In the genomic region with DNA sequence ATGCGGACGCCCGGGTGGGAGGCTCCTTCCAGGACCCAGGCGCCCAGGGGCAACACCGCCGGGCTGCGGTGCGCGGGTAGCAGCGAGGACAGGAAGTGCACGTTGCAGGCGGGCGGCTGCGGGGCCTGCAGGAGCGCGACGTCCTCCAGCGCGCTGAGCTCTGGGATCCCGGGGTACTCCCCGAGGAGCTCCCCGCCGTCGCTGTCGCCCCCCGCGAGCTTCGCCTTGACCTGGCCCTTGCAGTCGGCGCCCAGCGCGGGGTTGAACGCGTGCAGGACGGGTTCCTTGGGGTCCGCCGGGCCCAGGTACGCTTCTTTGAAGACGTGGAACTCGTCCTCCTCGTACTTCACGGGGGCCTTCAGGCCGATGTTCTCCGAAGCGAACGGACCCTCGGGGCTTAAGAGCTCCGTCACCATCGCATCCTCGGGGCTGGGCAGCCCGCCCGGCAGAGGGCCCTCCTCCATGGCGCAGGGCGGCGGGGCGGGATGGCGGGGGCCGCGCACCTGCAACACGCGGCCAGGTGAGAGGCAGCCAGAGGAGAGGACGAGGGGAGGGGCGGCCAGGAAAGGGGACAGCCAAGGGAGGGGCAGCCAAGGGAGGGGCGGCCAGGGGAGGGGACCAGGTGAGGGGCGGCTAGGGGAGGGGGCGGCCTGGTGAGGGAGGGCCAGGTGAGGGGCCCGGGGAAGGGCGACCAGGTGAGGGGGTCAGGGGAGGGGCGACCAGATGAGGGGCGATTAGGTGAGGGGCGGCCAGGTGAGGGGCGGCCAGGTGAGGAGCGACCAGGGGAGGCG, we compare ENCODE assay signal across 9 cellular contexts. TPM values are rescaled to one million over a fixed set of nuclear protein-coding genes. Genes with fewer than 3 reads are reported as not detected.
DNase-seq lines count a peak whose midpoint lies in the region; ATAC-seq and TF ChIP-seq lines count a peak whose summit lies in the region.
"Had no signal": no experiment of that assay in that cellular context is flagged by ENCODE, and none has a peak within 500 bp of the region (broad histone marks: within the 10 kb centered on the region; RNA-seq: fewer than 3 reads in every experiment).

No MANE protein-coding gene starts in this region.

- no TSS peak for BruUV-seq in HCT116 (replicated peaks; lab: Mats Ljungman, UMichigan)

- H3K79me2 ChIP-seq in HCT116 (ENCODE audit: insufficient read depth, low read length): no peaks in the 10 kb centered on the region

- H2AFZ ChIP-seq in HCT116 (ENCODE audit: low read depth, low read length, poor library complexity, severe bottlenecking): no peak overlapping the region

- no peak for TF ChIP-seq POLR2A in HCT116 (IDR thresholded peaks at IDR 0.05; ENCODE audit: borderline replicate concordance, extremely low read depth, insufficient read depth, insufficient read length)

- H3K9me3 ChIP-seq in HCT116 (ENCODE audit: control insufficient read depth in 1 of 2, insufficient read depth in 1 of 2, low read depth in 1 of 2, low read length in 2 of 2) (no peaks in the 10 kb centered on the region), endodermal cell (ENCODE audit: control insufficient read depth, low read length) (no peaks in the 10 kb centered on the region)

- H3K27me3 Mint-ChIP-seq in endodermal cell (ENCODE audit: insufficient read depth) (no peaks in the 10 kb centered on the region), progenitor cell of endocrine pancreas (peaks cover 2% of the 10 kb centered on the region)

- H3K9ac ChIP-seq in HCT116 (ENCODE audit: low read length): no peak overlapping the region
- no peak overlapping the region for H3K9ac ChIP-seq in endodermal cell (ENCODE audit: extremely low read depth, low read length, poor library complexity, severe bottlenecking)

- no peaks in the 10 kb centered on the region for H3K9me2 ChIP-seq in HCT116 (ENCODE audit: insufficient read depth)

- peaks cover 0 to 11% of the 10 kb centered on the region in 2 experiments; a peak in 2 of 4 replicates for H3K36me3 ChIP-seq in HCT116 (ENCODE audit: control insufficient read depth in 1 of 2, insufficient read depth in 2 of 2, low read length in 2 of 2)
- H3K36me3 ChIP-seq in endodermal cell (ENCODE audit: control insufficient read depth, insufficient read depth, low read length): peaks cover 4% of the 10 kb centered on the region

- CTCF ChIA-PET in HCT116 (lab: Charles Lee): no interaction called here

- H3K4me3 ChIP-seq in HCT116 (replicated peaks in 1 of 2; ENCODE audit: low read depth in 1 of 2, low read length in 2 of 2) (peak overlapping the region; percentile 37 to 58; a peak in 3 of 4 replicates), endodermal cell (ENCODE audit: low read length) (no peak overlapping the region)

- H3K27ac Mint-ChIP-seq in endodermal cell (peak overlapping the region; percentile 95), progenitor cell of endocrine pancreas (peak overlapping the region; percentile 94)

- H3K4me3 Mint-ChIP-seq in endodermal cell (peak overlapping the region; percentile 70), progenitor cell of endocrine pancreas (ENCODE audit: low read depth) (peak overlapping the region; percentile 76)

- H3K4me1 Mint-ChIP-seq in endodermal cell (peaks cover 25% of the 10 kb centered on the region), progenitor cell of endocrine pancreas (ENCODE audit: low read depth) (peaks cover 14% of the 10 kb centered on the region)

- no peak overlapping the region; the same call in 1 of the 2 replicates for H3K27ac ChIP-seq in HCT116 (ENCODE audit: low read depth, low read length)
- peak overlapping the region; percentile 38 for H3K27ac ChIP-seq in endodermal cell (ENCODE audit: low read depth, low read length)

- RAD21 ChIA-PET in HCT116 (lab: Charles Lee; ENCODE audit: low non-redundant PET in 1 of 2, low total read pairs in 2 of 2, uncharacterized antibody in 2 of 2, unreplicated experiment in 2 of 2): no interaction called here

- ATAC-seq in HCT116 (no peak), HG03469 (IDR thresholded peaks at IDR 0.05; ENCODE audit: unreplicated experiment) (no peak), HG03095 (IDR thresholded peaks at IDR 0.05; ENCODE audit: unreplicated experiment) (no peak)

- 40 to 53% methylated on average over 27 to 72 of the region's 74 CpGs for WGBS in endodermal cell (ENCODE audit: insufficient coverage in 1 of 2, insufficient read length in 1 of 2), 2 experiments

- H3K27me3 ChIP-seq in HCT116 (ENCODE audit: insufficient read depth, low read length) (no peaks in the 10 kb centered on the region), endodermal cell (ENCODE audit: control insufficient read depth, insufficient read depth, low read length, poor library complexity, severe bottlenecking) (no peaks in the 10 kb centered on the region)

- H4K20me1 ChIP-seq in HCT116 (ENCODE audit: insufficient read depth): no peaks in the 10 kb centered on the region

- H3K4me1 ChIP-seq in HCT116 (ENCODE audit: control insufficient read depth in 1 of 2, insufficient read depth in 2 of 2, low read length in 2 of 2) (peaks cover 0 to 3% of the 10 kb centered on the region in 2 experiments; a peak in 1 of 4 replicates), endodermal cell (ENCODE audit: control insufficient read depth, insufficient read depth, low read length) (no peaks in the 10 kb centered on the region)

- POLR2A ChIA-PET in HCT116 (lab: Charles Lee): no interaction called here

- H3K36me3 Mint-ChIP-seq in endodermal cell (ENCODE audit: low read depth) (peaks cover 27% of the 10 kb centered on the region), progenitor cell of endocrine pancreas (ENCODE audit: insufficient read depth) (peaks cover 12% of the 10 kb centered on the region)

- intact Hi-C loops in HCT116 (cut with micrococcal nuclease): no loop called here

- no peak for TF ChIP-seq RAD21 in HCT116 (IDR thresholded peaks at IDR 0.05; ENCODE audit: low read depth)

- H3K4me2 ChIP-seq in HCT116 (ENCODE audit: low read length): peak overlapping the region; percentile 68

- TF ChIP-seq CTCF in HCT116 (IDR thresholded peaks at IDR 0.05 in 2 of 3, conservative IDR thresholded peaks at IDR 0.05 in 1 of 3; ENCODE audit: borderline replicate concordance in 1 of 3, insufficient read depth in 1 of 3, low read depth in 2 of 3, low read length in 2 of 3) (no peak), endodermal cell (conservative IDR thresholded peaks at IDR 0.05) (no peak), progenitor cell of endocrine pancreas (IDR thresholded peaks at IDR 0.05; ENCODE audit: unreplicated experiment) (no peak)

- H3K9me3 Mint-ChIP-seq in endodermal cell (no peaks in the 10 kb centered on the region), progenitor cell of endocrine pancreas (ENCODE audit: low read depth) (no peaks in the 10 kb centered on the region)

- no peak for DNase-seq in HCT116 (ENCODE audit: low read depth, low spot score)
- DNase-seq in T-helper 9 cell: peak; percentile 6
- DNase-seq in endodermal cell: peak; percentile 85
- DNase-seq in progenitor cell of endocrine pancreas (ENCODE audit: low spot score, unreplicated experiment): peak; percentile 60
- no peak for DNase-seq in A172 (ENCODE audit: low spot score)
- no peak for DNase-seq in COR-L47 (lab: John Stamatoyannopoulos, UW)
- DNase-seq: effector CD4-positive, alpha-beta T cell had no signal

TF ChIP-seq in HCT116, 20 proteins besides CTCF, POLR2A, EP300 and RAD21 (continues in another document):
- TF ChIP-seq, protein P1, sequence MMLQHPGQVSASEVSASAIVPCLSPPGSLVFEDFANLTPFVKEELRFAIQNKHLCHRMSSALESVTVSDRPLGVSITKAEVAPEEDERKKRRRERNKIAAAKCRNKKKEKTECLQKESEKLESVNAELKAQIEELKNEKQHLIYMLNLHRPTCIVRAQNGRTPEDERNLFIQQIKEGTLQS (IDR thresholded peaks at IDR 0.05): no peak
- TF ChIP-seq FOSL1 (IDR thresholded peaks at IDR 0.05; ENCODE audit: low read depth): no peak
- no peak for TF ChIP-seq TCF7L2 (IDR thresholded peaks at IDR 0.05; ENCODE audit: borderline replicate concordance, extremely low read depth, insufficient read depth, insufficient read length)
- TF ChIP-seq, protein P2, sequence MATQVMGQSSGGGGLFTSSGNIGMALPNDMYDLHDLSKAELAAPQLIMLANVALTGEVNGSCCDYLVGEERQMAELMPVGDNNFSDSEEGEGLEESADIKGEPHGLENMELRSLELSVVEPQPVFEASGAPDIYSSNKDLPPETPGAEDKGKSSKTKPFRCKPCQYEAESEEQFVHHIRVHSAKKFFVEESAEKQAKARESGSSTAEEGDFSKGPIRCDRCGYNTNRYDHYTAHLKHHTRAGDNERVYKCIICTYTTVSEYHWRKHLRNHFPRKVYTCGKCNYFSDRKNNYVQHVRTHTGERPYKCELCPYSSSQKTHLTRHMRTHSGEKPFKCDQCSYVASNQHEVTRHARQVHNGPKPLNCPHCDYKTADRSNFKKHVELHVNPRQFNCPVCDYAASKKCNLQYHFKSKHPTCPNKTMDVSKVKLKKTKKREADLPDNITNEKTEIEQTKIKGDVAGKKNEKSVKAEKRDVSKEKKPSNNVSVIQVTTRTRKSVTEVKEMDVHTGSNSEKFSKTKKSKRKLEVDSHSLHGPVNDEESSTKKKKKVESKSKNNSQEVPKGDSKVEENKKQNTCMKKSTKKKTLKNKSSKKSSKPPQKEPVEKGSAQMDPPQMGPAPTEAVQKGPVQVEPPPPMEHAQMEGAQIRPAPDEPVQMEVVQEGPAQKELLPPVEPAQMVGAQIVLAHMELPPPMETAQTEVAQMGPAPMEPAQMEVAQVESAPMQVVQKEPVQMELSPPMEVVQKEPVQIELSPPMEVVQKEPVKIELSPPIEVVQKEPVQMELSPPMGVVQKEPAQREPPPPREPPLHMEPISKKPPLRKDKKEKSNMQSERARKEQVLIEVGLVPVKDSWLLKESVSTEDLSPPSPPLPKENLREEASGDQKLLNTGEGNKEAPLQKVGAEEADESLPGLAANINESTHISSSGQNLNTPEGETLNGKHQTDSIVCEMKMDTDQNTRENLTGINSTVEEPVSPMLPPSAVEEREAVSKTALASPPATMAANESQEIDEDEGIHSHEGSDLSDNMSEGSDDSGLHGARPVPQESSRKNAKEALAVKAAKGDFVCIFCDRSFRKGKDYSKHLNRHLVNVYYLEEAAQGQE (IDR thresholded peaks at IDR 0.05; ENCODE audit: low read depth): no peak
- no peak for TF ChIP-seq CBX3 (IDR thresholded peaks at IDR 0.05; ENCODE audit: low read depth)
- no peak for TF ChIP-seq ZFX (IDR thresholded peaks at IDR 0.05)
- no peak for TF ChIP-seq EZH2 (IDR thresholded peaks at IDR 0.05)
- TF ChIP-seq EZH2phosphoT487 (IDR thresholded peaks at IDR 0.05; ENCODE audit: borderline replicate concordance): no peak
- no peak for TF ChIP-seq EGR1 (IDR thresholded peaks at IDR 0.05; ENCODE audit: low read depth)
- TF ChIP-seq, protein P3, sequence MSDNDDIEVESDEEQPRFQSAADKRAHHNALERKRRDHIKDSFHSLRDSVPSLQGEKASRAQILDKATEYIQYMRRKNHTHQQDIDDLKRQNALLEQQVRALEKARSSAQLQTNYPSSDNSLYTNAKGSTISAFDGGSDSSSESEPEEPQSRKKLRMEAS (IDR thresholded peaks at IDR 0.05): no peak

RNA-seq across cellular contexts. Expression of a gene that starts 0.9 kb away (rescaled TPM):
- total RNA-seq in HCT116 (2021; ENCODE audit: unreplicated experiment): 24.8 TPM
- 16.2 and 21.3 TPM in 2 replicates for polyA plus RNA-seq in HCT116 (2012)
- 10 to 100 TPM; 53.7 to 68.8 TPM for total RNA-seq in endodermal cell
- 15.3 TPM for polyA plus RNA-seq in endodermal cell (2013, experiment 1 of 2)
- 17.6 TPM for polyA plus RNA-seq in endodermal cell (2013, experiment 2 of 2)
- 24.2 and 26.6 TPM in 2 replicates for total RNA-seq in progenitor cell of endocrine pancreas
- total RNA-seq in A172 (2014; rRNA removed; shearing (Covaris generic)): not detected in 2 replicates

Comparison
In these comparisons a context has a peak if more than half of its experiments do, and no peak if none do; other contexts are left out.
1. DNase-seq: peak in T-helper 9 cell (single experiment), endodermal cell (single experiment) and progenitor cell of endocrine pancreas (single experiment); none in HCT116 (single experiment), A172 (single experiment) and COR-L47 (single experiment).
2. RNA of a gene that starts 0.9 kb away (total RNA-seq): 53.7 to 68.8 TPM in endodermal cell, 24.2 to 26.6 TPM in progenitor cell of endocrine pancreas and 24.8 TPM in HCT116 (single experiment); not detected in A172; every median in the first group is over 10 times any median in the second.